Comparison of ENCODE assay signal across 32 cellular contexts in the genomic region with DNA sequence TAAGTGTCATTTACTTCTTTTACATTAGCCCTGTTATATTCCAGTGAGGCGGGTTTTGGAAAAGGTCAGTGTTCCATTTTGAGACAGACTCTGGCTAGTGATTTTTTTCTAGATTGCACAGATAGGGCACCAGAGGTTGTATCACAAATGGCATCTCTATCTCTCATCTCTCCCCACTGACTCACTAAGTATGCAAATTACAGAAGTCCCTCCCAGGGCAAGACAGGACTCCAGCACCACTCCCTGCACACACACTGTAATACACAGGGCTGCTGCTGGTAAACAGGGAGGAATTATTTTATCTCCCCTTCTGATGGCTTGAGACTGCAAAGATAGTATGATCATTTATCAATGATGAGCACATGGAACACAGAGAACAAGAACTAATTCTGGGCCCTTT. TPM values are rescaled to one million over a fixed set of nuclear protein-coding genes. Genes with fewer than 3 reads are reported as not detected.
"Had no signal": no experiment of that assay in that cellular context is flagged by ENCODE, and none has a peak within 500 bp of the region (broad histone marks: within the 10 kb centered on the region; RNA-seq: fewer than 3 reads in every experiment).

No MANE protein-coding gene starts in this region.

- H3K27ac Mint-ChIP-seq: dendritic cell treated with granulocyte-macrophage colony-stimulating factor and Interleukin-4, amounts not matched to agents 40 ng/mL and 50 ng/mL, for 4 days; endodermal cell; nephron progenitor cell; stimulated activated effector memory CD8-positive, alpha-beta T cell treated with anti-CD3 and anti-CD28 coated beads, Interleukin-12 subunit alpha, Interleukin-12 subunit beta, amount 100 ng/mL, for 72 hours had no signal

- ATAC-seq: esophagus mucosa; gastrocnemius medialis; left ventricle myocardium superior; lower lobe of right lung; naive thymus-derived CD8-positive, alpha-beta T cell; psoas muscle; right cardiac atrium; stimulated activated effector memory CD8-positive, alpha-beta T cell treated with anti-CD3 and anti-CD28 coated beads, Interleukin-12 subunit alpha, Interleukin-12 subunit beta, amount 100 ng/mL, for 72 hours; upper lobe of right lung had no signal

- H3K4me3 ChIP-seq: gastrocnemius medialis, lower lobe of right lung, psoas muscle, sigmoid colon, thoracic aorta, tibial nerve, upper lobe of right lung, uterus had no signal

- H3K36me3 Mint-ChIP-seq: stimulated activated effector memory CD8-positive, alpha-beta T cell treated with anti-CD3 and anti-CD28 coated beads, Interleukin-12 subunit alpha, Interleukin-12 subunit beta, amount 100 ng/mL, for 72 hours had no signal

- H3K4me1 ChIP-seq: gastrocnemius medialis, lower lobe of right lung, psoas muscle, sigmoid colon, tibial nerve, upper lobe of right lung, uterus had no signal

- H3K27ac ChIP-seq: epithelial cell of prostate, gastrocnemius medialis, lower lobe of right lung, psoas muscle, sigmoid colon, thoracic aorta, tibial nerve, upper lobe of right lung, uterus had no signal

- H3K36me3 ChIP-seq: gastrocnemius medialis, lower lobe of right lung, sigmoid colon, thoracic aorta, tibial nerve, upper lobe of right lung, uterus had no signal

- H3K27me3 Mint-ChIP-seq: dendritic cell treated with granulocyte-macrophage colony-stimulating factor and Interleukin-4, amounts not matched to agents 40 ng/mL and 50 ng/mL, for 4 days; naive thymus-derived CD8-positive, alpha-beta T cell had no signal

- H3K27me3 ChIP-seq: gastrocnemius medialis, sigmoid colon, tibial nerve, upper lobe of right lung, uterus had no signal

- H3K9me3 Mint-ChIP-seq: dendritic cell treated with granulocyte-macrophage colony-stimulating factor and Interleukin-4, amounts not matched to agents 40 ng/mL and 50 ng/mL, for 4 days; endodermal cell; nephron progenitor cell; stimulated activated effector memory CD8-positive, alpha-beta T cell treated with anti-CD3 and anti-CD28 coated beads, Interleukin-12 subunit alpha, Interleukin-12 subunit beta, amount 100 ng/mL, for 72 hours had no signal

- H3K4me1 Mint-ChIP-seq: endodermal cell; stimulated activated effector memory CD8-positive, alpha-beta T cell treated with anti-CD3 and anti-CD28 coated beads, Interleukin-12 subunit alpha, Interleukin-12 subunit beta, amount 100 ng/mL, for 72 hours had no signal

- H3K4me3 Mint-ChIP-seq: dendritic cell treated with granulocyte-macrophage colony-stimulating factor and Interleukin-4, amounts not matched to agents 40 ng/mL and 50 ng/mL, for 4 days; endodermal cell; naive thymus-derived CD8-positive, alpha-beta T cell; nephron progenitor cell; stimulated activated effector memory CD8-positive, alpha-beta T cell treated with anti-CD3 and anti-CD28 coated beads, Interleukin-12 subunit alpha, Interleukin-12 subunit beta, amount 100 ng/mL, for 72 hours had no signal

- DNase-seq: effector CD8-positive, alpha-beta T cell; endodermal cell; foreskin fibroblast; gastrocnemius medialis; head of caudate nucleus; left ventricle myocardium superior; lower lobe of right lung; naive thymus-derived CD8-positive, alpha-beta T cell; nephron progenitor cell; nucleus accumbens; posterior cingulate gyrus; psoas muscle; right cardiac atrium; sigmoid colon; stimulated activated CD4-positive, alpha-beta T cell treated with anti-CD3 and anti-CD28 coated beads, Interleukin-2, amount 100 ng/mL, for 24 hours; stimulated activated CD4-positive, alpha-beta T cell treated with anti-CD3 and anti-CD28 coated beads, Interleukin-4, amount 100 ng/mL, for 24 hours; stimulated activated naive CD4-positive, alpha-beta T cell treated with Interleukin-2 at 50 U/mL for 16 hours; upper lobe of right lung; uterus had no signal

RNA-seq across cellular contexts. Expression of gene AKAIN1, which starts 46.2 kb away (rescaled TPM):
- total RNA-seq: endodermal cell; esophagus mucosa; gastrocnemius medialis; glomerular endothelial cell; left ventricle myocardium superior; lower lobe of right lung; mesenteric fat pad; myocyte; naive thymus-derived CD8-positive, alpha-beta T cell; osteocyte; psoas muscle; renal cortical epithelial cell; right cardiac atrium; sigmoid colon; skeletal muscle tissue; thoracic aorta; tibial nerve; upper lobe of right lung; uterus had no signal
- polyA plus RNA-seq: keratinocyte; naive thymus-derived CD8-positive, alpha-beta T cell; right cardiac atrium had no signal
